ENCODE assay signal across 1 cellular context in the genomic region with DNA sequence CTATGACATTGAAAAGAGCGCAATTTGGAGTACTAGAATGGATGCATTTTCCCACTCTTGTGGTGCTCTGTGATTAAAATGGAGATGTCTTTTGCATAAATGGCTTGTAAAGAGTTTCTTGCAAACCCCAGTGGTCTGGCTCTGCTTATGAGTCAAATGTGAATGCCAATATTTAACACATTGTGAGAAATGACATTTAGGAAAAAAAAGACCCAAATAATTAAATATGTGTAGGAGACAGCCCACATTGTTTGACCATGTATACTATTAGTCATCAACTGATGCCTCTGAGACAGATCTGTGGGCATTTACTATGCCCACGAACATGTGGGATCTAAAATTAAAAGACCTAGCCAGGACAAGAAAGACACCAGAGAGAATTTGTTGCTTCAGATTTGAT.
A peak's percentile ranks its signal among the peaks of the same experiment; 100 is the strongest.
TF ChIP-seq lines count a peak whose summit lies in the region.

No MANE protein-coding gene starts in this region.

TF ChIP-seq in SK-N-SH, 30 proteins besides CTCF, POLR2A, EP300 and RAD21 (continued from another document):
- no peak for TF ChIP-seq ZBTB33 (IDR thresholded peaks at IDR 0.05; ENCODE audit: borderline replicate concordance, low read depth)
- no peak for TF ChIP-seq NRF1 (IDR thresholded peaks at IDR 0.05; ENCODE audit: low read depth, low read length)
- no peak for TF ChIP-seq MEF2A (IDR thresholded peaks at IDR 0.05; ENCODE audit: borderline replicate concordance, low read depth)
- TF ChIP-seq POLR2AphosphoS5 (IDR thresholded peaks at IDR 0.05; ENCODE audit: low read depth, low read length), result no peak
- 0 out of 2 replicates have a peak, but pooled peaks have one; percentile 23 for TF ChIP-seq FOSL2 (IDR thresholded peaks at IDR 0.05; ENCODE audit: borderline replicate concordance, low read depth)
- no peak for TF ChIP-seq TEAD4 (IDR thresholded peaks at IDR 0.05; ENCODE audit: borderline replicate concordance, insufficient read depth)
- TF ChIP-seq ELF1 (IDR thresholded peaks at IDR 0.05), result no peak
- TF ChIP-seq TAF1 (IDR thresholded peaks at IDR 0.05; ENCODE audit: borderline replicate concordance, low read depth, low read length), result no peak
- no peak for TF ChIP-seq GATA2 (CRISPR knock-in tag; IDR thresholded peaks at IDR 0.05)
- no peak for TF ChIP-seq NFIC (IDR thresholded peaks at IDR 0.05; ENCODE audit: borderline replicate concordance)
- TF ChIP-seq SMC3 (IDR thresholded peaks at IDR 0.05; ENCODE audit: low read depth, low read length), result no peak
- TF ChIP-seq TCF12 (IDR thresholded peaks at IDR 0.05), result peak; percentile 21; the same call in 1 of the 2 replicates
- no peak for TF ChIP-seq USF2 (IDR thresholded peaks at IDR 0.05; ENCODE audit: borderline replicate concordance, low read depth, low read length)
- TF ChIP-seq CHD2 (IDR thresholded peaks at IDR 0.05; ENCODE audit: low read length, partially characterized antibody), result no peak
- no peak for TF ChIP-seq GABPA (IDR thresholded peaks at IDR 0.05; ENCODE audit: low read depth)
- no peak for TF ChIP-seq RFX5 (IDR thresholded peaks at IDR 0.05; ENCODE audit: low read length)
